11 cellular contexts compared by ENCODE assay signal in genomic region chr10:119477444-119477843, GRCh38.
DNase-seq lines count a peak whose midpoint lies in the region; ATAC-seq, FAIRE-seq and TF ChIP-seq lines count a peak whose summit lies in the region.
"Had no signal": no experiment of that assay in that cellular context is flagged by ENCODE, and none has a peak within 500 bp of the region (broad histone marks: within the 10 kb centered on the region; RNA-seq: fewer than 3 reads in every experiment).

No MANE protein-coding gene starts in this region.

- FAIRE-seq in GM12891 (lab: Jason Lieb, UNC): no peak
- FAIRE-seq: H54 had no signal

- TF ChIP-seq POLR2A in GM12891 (IDR thresholded peaks at IDR 0.05; ENCODE audit: low read depth, low read length): no peak

- DNase-seq in GM12891 (ENCODE audit: insufficient read length, low spot score): no peak
- DNase-seq in NCI-H526 treated with DMSO at 0.1 percent for 48 hours (lab: John Stamatoyannopoulos, UW): peak; percentile 75
- DNase-seq in inferior parietal cortex (ENCODE audit: extremely low spot score): no peak
- no peak for DNase-seq in HK-2 (ENCODE audit: unreplicated experiment)
- DNase-seq in NOMO-1 treated with DMSO at 0.1 percent for 48 hours (lab: John Stamatoyannopoulos, UW; ENCODE audit: unreplicated experiment): no peak
- DNase-seq in NCI-H1105 (lab: John Stamatoyannopoulos, UW): no peak
- DNase-seq: left colon, RPMI8226 had no signal

- ATAC-seq in GM19397 (IDR thresholded peaks at IDR 0.05; ENCODE audit: unreplicated experiment): peak; percentile 57
- peak; percentile 61 for ATAC-seq in HG02938 (IDR thresholded peaks at IDR 0.05; ENCODE audit: unreplicated experiment)
- ATAC-seq: left colon had no signal

TF ChIP-seq in GM12891, 5 proteins besides CTCF, POLR2A, EP300 and RAD21:
- peak; percentile 76; the same call in 1 of the 2 replicates for TF ChIP-seq POU2F2 (IDR thresholded peaks at IDR 0.05; ENCODE audit: low read depth, low read length)
- no peak for TF ChIP-seq POLR2AphosphoS5 (IDR thresholded peaks at IDR 0.05; ENCODE audit: low read depth, low read length)
